36 cellular contexts compared by ENCODE assay signal in genomic region chr11:2754008-2754407, GRCh38.
"Had no signal": no experiment of that assay in that cellular context is flagged by ENCODE, and none has a peak within 500 bp of the region (broad histone marks: within the 10 kb centered on the region; RNA-seq: fewer than 3 reads in every experiment).

No MANE protein-coding gene starts in this region.

- H3K36me3 ChIP-seq: adrenal gland, breast epithelium, Peyer's patch had no signal

- ATAC-seq: activated CD8-positive, alpha-beta memory T cell treated with anti-CD3 and anti-CD28 coated beads, Interleukin-2, amount 10 ng/mL, durations not matched to agents 7 days and 5 days; body of pancreas; PC-3 had no signal

- H3K9me3 Mint-ChIP-seq: activated CD4-positive, alpha-beta memory T cell treated with anti-CD3 and anti-CD28 coated beads, Interleukin-2, amount 10 ng/mL, durations not matched to agents 7 days and 5 days had no signal

- H3K36me3 Mint-ChIP-seq: activated CD8-positive, alpha-beta memory T cell treated with anti-CD3 and anti-CD28 coated beads, Interleukin-2, amount 10 ng/mL, durations not matched to agents 7 days and 5 days had no signal

- H3K9me3 ChIP-seq: adrenal gland, body of pancreas, breast epithelium, Peyer's patch had no signal

- H3K4me1 ChIP-seq: adrenal gland, body of pancreas, breast epithelium, Peyer's patch had no signal

- H3K27me3 Mint-ChIP-seq: activated CD4-positive, alpha-beta memory T cell treated with anti-CD3 and anti-CD28 coated beads, Interleukin-2, amount 10 ng/mL, durations not matched to agents 7 days and 5 days; activated CD8-positive, alpha-beta memory T cell treated with anti-CD3 and anti-CD28 coated beads, Interleukin-2, amount 10 ng/mL, durations not matched to agents 7 days and 5 days had no signal

- H3K27me3 ChIP-seq: adrenal gland, body of pancreas, breast epithelium, Peyer's patch had no signal

- H3K4me2 ChIP-seq: KMS-11 had no signal

- H3K27ac ChIP-seq: adrenal gland, body of pancreas, breast epithelium, KMS-11, Peyer's patch, VCaP had no signal

- DNase-seq: activated CD4-positive, alpha-beta memory T cell treated with anti-CD3 and anti-CD28 coated beads, Interleukin-2, amount 10 ng/mL, durations not matched to agents 7 days and 5 days; activated CD4-positive, alpha-beta T cell treated with anti-CD3 and anti-CD28 coated beads for 1 hour; activated CD4-positive, alpha-beta T cell treated with anti-CD3 and anti-CD28 coated beads for 48 hours; activated CD4-positive, CD25-positive, alpha-beta regulatory T cell; activated CD8-positive, alpha-beta memory T cell treated with anti-CD3 and anti-CD28 coated beads for 24 hours; activated CD8-positive, alpha-beta memory T cell treated with anti-CD3 and anti-CD28 coated beads, Interleukin-2, amount 10 ng/mL, durations not matched to agents 7 days and 5 days; activated CD8-positive, alpha-beta memory T cell treated with anti-CD3 and anti-CD28 coated beads, Interleukin-2, amount 50 U/mL, for 48 hours; activated effector memory CD4-positive, alpha-beta T cell treated with anti-CD3 and anti-CD28 coated beads, Interleukin-2, amount 50 U/mL, for 16 hours; activated naive CD4-positive, alpha-beta T cell; activated naive CD4-positive, alpha-beta T cell treated with anti-CD3 and anti-CD28 coated beads, Interleukin-2, amount 50 U/mL, for 16 hours; activated T-cell treated with anti-CD3 and anti-CD28 coated beads, Interleukin-2, amount 50 U/mL, for 48 hours; MM.1S; MV-4-11; NCI-H1092; NCI-H146; NCI-H187; NCI-H2029 treated with DMSO at 0.1 percent for 48 hours; NCI-H2107; NCI-H2171; NCI-H510A; NCI-H526; NCI-H748 treated with DMSO at 0.1 percent for 48 hours; NK-92 treated with Interleukin-12 subunit alpha and Interleukin-12 subunit beta, amount 100 ng/mL, for 24 hours; PC-3; Peyer's patch; Right ventricle myocardium superior; RPMI8226; SW 1271; T-helper 1 cell; T-helper 9 cell had no signal

- FAIRE-seq: astrocyte had no signal

- H3K27ac Mint-ChIP-seq: activated CD4-positive, alpha-beta memory T cell treated with anti-CD3 and anti-CD28 coated beads, Interleukin-2, amount 10 ng/mL, durations not matched to agents 7 days and 5 days; activated CD8-positive, alpha-beta memory T cell treated with anti-CD3 and anti-CD28 coated beads, Interleukin-2, amount 10 ng/mL, durations not matched to agents 7 days and 5 days had no signal

- H3K9ac ChIP-seq: KMS-11 had no signal

- H3K4me3 ChIP-seq: adrenal gland, body of pancreas, breast epithelium, Peyer's patch had no signal

- H3K4me3 Mint-ChIP-seq: activated CD4-positive, alpha-beta memory T cell treated with anti-CD3 and anti-CD28 coated beads, Interleukin-2, amount 10 ng/mL, durations not matched to agents 7 days and 5 days; activated CD8-positive, alpha-beta memory T cell treated with anti-CD3 and anti-CD28 coated beads, Interleukin-2, amount 10 ng/mL, durations not matched to agents 7 days and 5 days had no signal

- H3K4me1 Mint-ChIP-seq: activated CD4-positive, alpha-beta memory T cell treated with anti-CD3 and anti-CD28 coated beads, Interleukin-2, amount 10 ng/mL, durations not matched to agents 7 days and 5 days had no signal
